ENCODE assay signal across 16 cellular contexts in the genomic region with DNA sequence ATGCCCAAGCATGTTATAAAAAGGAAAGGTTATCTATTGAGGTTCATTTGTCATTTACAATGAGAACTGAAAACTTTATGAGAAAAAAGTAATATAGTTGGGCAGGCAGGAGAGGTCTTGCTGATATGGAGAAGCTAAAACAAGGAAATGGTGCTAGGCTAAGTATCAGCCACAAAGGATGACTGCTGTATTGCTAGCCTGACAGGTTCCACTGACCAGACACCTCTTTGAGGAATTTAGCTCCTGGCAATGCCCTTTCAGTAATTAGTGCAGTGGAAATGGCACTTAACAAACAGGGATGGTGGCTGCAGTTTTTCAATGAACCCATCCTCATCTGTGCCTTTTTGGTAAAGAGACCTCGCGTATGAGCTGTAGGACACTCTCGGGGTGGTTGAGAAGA.
"Had no signal": no experiment of that assay in that cellular context is flagged by ENCODE, and none has a peak within 500 bp of the region (broad histone marks: within the 10 kb centered on the region; RNA-seq: fewer than 3 reads in every experiment).

No MANE protein-coding gene starts in this region.

- H3K4me3 ChIP-seq: coronary artery, hepatocyte, psoas muscle, sigmoid colon, skin epidermis had no signal

- H3K4me1 ChIP-seq: parathyroid adenoma, psoas muscle had no signal

- DNase-seq: effector CD4-positive, alpha-beta T cell; endodermal cell; foreskin melanocyte; head of caudate nucleus; kidney glomerular epithelial cell; psoas muscle; retina; sigmoid colon; stimulated activated CD4-positive, alpha-beta T cell treated with anti-CD3 and anti-CD28 coated beads, Interleukin-12 subunit alpha, Interleukin-12 subunit beta, amount 100 ng/mL, for 4 hours; stimulated activated CD4-positive, alpha-beta T cell treated with anti-CD3 and anti-CD28 coated beads, Interleukin-2, amount 100 ng/mL, for 48 hours; stimulated activated naive CD4-positive, alpha-beta T cell treated with Interleukin-2 at 50 U/mL for 16 hours had no signal

- H3K9me3 ChIP-seq: psoas muscle, sigmoid colon had no signal

- H3K4me3 Mint-ChIP-seq: endodermal cell; natural killer cell treated with Interleukin-12 subunit alpha and Interleukin-12 subunit beta and Interleukin-15 and Interleukin-18, amount 100 ng/mL, for 72 hours had no signal

- H2AFZ ChIP-seq: hepatocyte, parathyroid adenoma had no signal

- H3K9me3 Mint-ChIP-seq: endodermal cell; natural killer cell treated with Interleukin-12 subunit alpha and Interleukin-12 subunit beta and Interleukin-15 and Interleukin-18, amount 100 ng/mL, for 72 hours had no signal

- H3K4me2 ChIP-seq: hepatocyte had no signal

- H3K9ac ChIP-seq: parathyroid adenoma had no signal

- H3K36me3 ChIP-seq: sigmoid colon had no signal

- H3K27me3 Mint-ChIP-seq: natural killer cell treated with Interleukin-12 subunit alpha and Interleukin-12 subunit beta and Interleukin-15 and Interleukin-18, amount 100 ng/mL, for 72 hours had no signal

- H3K4me1 Mint-ChIP-seq: endodermal cell had no signal

- H3K27ac ChIP-seq: coronary artery, hepatocyte, parathyroid adenoma, psoas muscle, sigmoid colon, skin epidermis had no signal

- H3K27ac Mint-ChIP-seq: endodermal cell; natural killer cell treated with Interleukin-12 subunit alpha and Interleukin-12 subunit beta and Interleukin-15 and Interleukin-18, amount 100 ng/mL, for 72 hours had no signal

- H3K27me3 ChIP-seq: hepatocyte, sigmoid colon had no signal

- ATAC-seq: natural killer cell treated with Interleukin-12 subunit alpha and Interleukin-12 subunit beta and Interleukin-15 and Interleukin-18, amount 100 ng/mL, for 72 hours; psoas muscle had no signal
